In the genomic region with DNA sequence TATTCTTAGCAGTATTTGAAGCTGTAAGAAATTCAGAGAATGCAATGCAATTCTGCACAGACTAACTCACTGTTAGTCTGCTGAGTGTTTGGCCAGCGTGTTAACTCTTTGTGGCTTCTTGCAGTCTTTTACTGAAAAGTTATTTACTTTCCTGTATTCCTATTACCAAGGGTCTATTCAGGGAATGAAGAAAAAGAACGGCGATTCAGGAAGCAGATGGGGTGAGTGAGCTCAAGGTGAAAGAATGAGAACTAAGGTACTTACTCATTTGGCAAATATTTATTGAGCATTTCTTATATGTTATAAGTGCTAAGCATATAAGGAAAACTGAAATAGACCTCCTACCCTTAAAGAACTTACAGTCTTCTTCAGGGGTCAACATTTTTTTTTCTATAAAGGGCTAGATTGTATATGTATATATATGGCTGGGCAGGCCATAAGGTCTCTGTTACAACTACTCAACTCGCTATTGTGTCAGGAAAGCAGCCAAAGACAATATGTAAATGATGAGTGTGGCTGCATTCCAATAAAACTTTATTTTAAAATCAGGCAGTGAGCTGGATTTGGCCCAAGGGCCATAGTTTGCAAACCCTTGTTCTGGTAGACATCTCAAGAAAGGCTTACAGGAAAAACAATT, we compare ENCODE assay signal across 10 cellular contexts.
A peak's percentile ranks its signal among the peaks of the same experiment; 100 is the strongest.
DNase-seq lines count a peak whose midpoint lies in the region; ATAC-seq and TF ChIP-seq lines count a peak whose summit lies in the region.
"Had no signal": no experiment of that assay in that cellular context is flagged by ENCODE, and none has a peak within 500 bp of the region (broad histone marks: within the 10 kb centered on the region; RNA-seq: fewer than 3 reads in every experiment).

No MANE protein-coding gene starts in this region.

- no peak overlapping the region for H3K4ac ChIP-seq in trophoblast cell (ENCODE audit: low read depth, low read length)

- no peak overlapping the region for H3K9ac ChIP-seq in trophoblast cell (ENCODE audit: low read length)

- H3K27ac ChIP-seq in RWPE1 (no peak overlapping the region), trophoblast cell (ENCODE audit: low read depth, low read length) (peak overlapping the region; percentile 77)
- H3K27ac ChIP-seq: prostate gland had no signal

- H4K12ac ChIP-seq in trophoblast cell (ENCODE audit: low read depth, low read length), result no peak overlapping the region

- no peak overlapping the region for H3K4me2 ChIP-seq in trophoblast cell (ENCODE audit: low read length)

- no peaks in the 10 kb centered on the region for H3K36me3 ChIP-seq in trophoblast cell (ENCODE audit: control insufficient read depth in 1 of 2, insufficient read depth in 2 of 2, low read length in 2 of 2)
- H3K36me3 ChIP-seq: prostate gland had no signal

- H4K91ac ChIP-seq in trophoblast cell (ENCODE audit: low read depth, low read length), result no peak overlapping the region

- H3K18ac ChIP-seq in trophoblast cell (ENCODE audit: low read length), result no peak overlapping the region

- peak overlapping the region; percentile 72 for H2BK120ac ChIP-seq in trophoblast cell (ENCODE audit: insufficient read depth, low read length, poor library complexity)

- no peak overlapping the region for H3K14ac ChIP-seq in trophoblast cell (ENCODE audit: low read length)

- no peak overlapping the region for H2BK5ac ChIP-seq in trophoblast cell (ENCODE audit: low read depth, low read length, poor library complexity)

- peaks cover 3% of the 10 kb centered on the region for H3K9me3 Mint-ChIP-seq in Calu3 (ENCODE audit: low read depth, unreplicated experiment)

- no peak overlapping the region for H4K8ac ChIP-seq in trophoblast cell (ENCODE audit: low read depth, low read length)

- H2BK12ac ChIP-seq in trophoblast cell (ENCODE audit: low read length), result no peak overlapping the region

- peaks cover 25% of the 10 kb centered on the region for H3K4me1 Mint-ChIP-seq in Calu3 (ENCODE audit: low read depth, unreplicated experiment)

- H3K23ac ChIP-seq in trophoblast cell (ENCODE audit: low read length), result no peak overlapping the region

- H3K4me3 ChIP-seq in fibroblast of the aortic adventitia (ENCODE audit: low read depth, low read length) (no peak overlapping the region), trophoblast cell (ENCODE audit: low read depth, low read length) (no peak overlapping the region)
- H3K4me3 ChIP-seq: prostate gland had no signal

- intact Hi-C loops in Calu3 (cut with micrococcal nuclease; ENCODE audit: unreplicated experiment), result loop anchor here (5.0 to 10.0 kb wide), 2 partner anchors 208 to 366 kb away; a partner anchor contains a TSS

- POLR2A ChIA-PET in RWPE1 (lab: Yijun Ruan, JAX; ENCODE audit: low non-redundant PET), result no interaction called here

- no CpG with 5 or more reads among the region's 4 CpGs for WGBS in trophoblast cell (ENCODE audit: extremely low coverage, insufficient coverage, insufficient read length)

- H2AK5ac ChIP-seq in trophoblast cell (ENCODE audit: low read length), result no peak overlapping the region

- no peak for TF ChIP-seq CTCF in Calu3 (IDR thresholded peaks at IDR 0.05; ENCODE audit: unreplicated experiment)
- TF ChIP-seq CTCF in RWPE1 (conservative IDR thresholded peaks at IDR 0.05; ENCODE audit: low read depth), result no peak
- no peak for TF ChIP-seq CTCF in fibroblast of the aortic adventitia (IDR thresholded peaks at IDR 0.05; ENCODE audit: insufficient read depth, low read length)

- no TSS peak for BruUV-seq in Calu3 (replicated peaks; lab: Mats Ljungman, UMichigan)

- H3K4me3 Mint-ChIP-seq in Calu3 (ENCODE audit: low read depth, unreplicated experiment), result no peak overlapping the region

- H3K27ac Mint-ChIP-seq in Calu3 (ENCODE audit: unreplicated experiment), result no peak overlapping the region

- H3K4me1 ChIP-seq in trophoblast cell (ENCODE audit: control insufficient read depth in 1 of 2, insufficient read depth in 2 of 2, low read length in 2 of 2), result peaks cover 5 to 13% of the 10 kb centered on the region in 2 experiments
- H3K4me1 ChIP-seq: prostate gland had no signal

- no peaks in the 10 kb centered on the region for H3K27me3 Mint-ChIP-seq in Calu3 (ENCODE audit: unreplicated experiment)

- peaks cover 11% of the 10 kb centered on the region for H3K79me1 ChIP-seq in trophoblast cell (ENCODE audit: low read length)

- peak; percentile 22 for DNase-seq in Calu3
- DNase-seq in RWPE1 (ENCODE audit: low spot score), result peak; percentile 12
- DNase-seq in fibroblast of the aortic adventitia (ENCODE audit: low read depth), result peak; percentile 95
- DNase-seq in trophoblast cell, result peak; percentile 39 to 65
- no peak for DNase-seq in RKO (ENCODE audit: low spot score)
- no peak for DNase-seq in AML-193 (lab: John Stamatoyannopoulos, UW)
- DNase-seq in SIG-M5 treated with dmso at 0.1 percent for 504 hours (lab: John Stamatoyannopoulos, UW; ENCODE audit: unreplicated experiment), result no peak
- DNase-seq: NCI-H1930 had no signal

- H3K36me3 Mint-ChIP-seq in Calu3 (ENCODE audit: insufficient read depth, unreplicated experiment), result no peaks in the 10 kb centered on the region

- no peak overlapping the region for H2AFZ ChIP-seq in trophoblast cell (ENCODE audit: insufficient read depth, low read length, poor library complexity)

- no peaks in the 10 kb centered on the region for H3K9me3 ChIP-seq in trophoblast cell (ENCODE audit: insufficient read depth, low read depth, low read length)
- H3K9me3 ChIP-seq: prostate gland had no signal

- no peaks in the 10 kb centered on the region for H3K27me3 ChIP-seq in trophoblast cell (ENCODE audit: insufficient read depth, low read length)

- no peaks in the 10 kb centered on the region for H3K79me2 ChIP-seq in trophoblast cell (ENCODE audit: control insufficient read depth, insufficient read depth, low read length, poor library complexity)

- CTCF ChIA-PET in Calu3 (lab: Charles Lee), result no interaction called here
- CTCF ChIA-PET in RWPE1 (lab: Yijun Ruan, JAX), result interaction anchor here (0.6 kb wide), 1 partner anchor 237 kb away, joined by 3 read pairs; no protein-coding TSS in a partner anchor

- ATAC-seq in GM18520 (IDR thresholded peaks at IDR 0.05; ENCODE audit: unreplicated experiment), result no peak

Comparison
In these comparisons a context has a peak if more than half of its experiments do, and no peak if none do; other contexts are left out.
1. DNase-seq: peak in Calu3 (single experiment), RWPE1 (single experiment), fibroblast of the aortic adventitia (single experiment) and trophoblast cell (2 of 2); none in RKO (single experiment), AML-193 (0 of 2) and SIG-M5 treated with dmso at 0.1 percent for 504 hours (single experiment).